Comparison of ENCODE assay signal across 8 cellular contexts in the genomic region with DNA sequence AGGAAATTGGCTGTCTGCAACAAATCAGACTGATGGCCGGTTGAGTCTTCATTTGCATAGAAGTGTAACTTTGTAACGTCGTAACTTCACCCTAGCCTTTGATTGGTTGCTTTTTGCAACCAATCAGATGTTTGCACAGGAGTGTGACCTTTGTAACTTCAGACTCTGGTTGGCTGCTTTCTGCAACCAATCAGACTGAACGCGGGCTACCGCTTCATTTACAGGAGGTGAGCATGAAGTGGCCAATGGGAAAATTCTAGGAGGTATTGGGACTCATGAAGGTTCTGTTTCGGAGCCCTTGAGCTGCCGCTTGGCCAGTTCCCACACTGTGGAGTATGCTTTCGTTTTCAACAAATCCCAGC. TPM values are rescaled to one million over a fixed set of nuclear protein-coding genes. Genes with fewer than 3 reads are reported as not detected.
A peak's percentile ranks its signal among the peaks of the same experiment; 100 is the strongest.
DNase-seq lines count a peak whose midpoint lies in the region; FAIRE-seq and TF ChIP-seq lines count a peak whose summit lies in the region.

No MANE protein-coding gene starts in this region.

- peak; percentile 92 for FAIRE-seq in H54 (lab: Jason Lieb, UNC)

- H3K9ac ChIP-seq in mammary epithelial cell (ENCODE audit: insufficient read depth, low read length) (no peak overlapping the region), skeletal muscle tissue (ENCODE audit: low read depth in 1 of 3, low read length in 3 of 3) (peak overlapping the region; percentile 75 to 82 (median 81))

- peak overlapping the region; percentile 95 to 99 (median 97) for H3K4me3 Mint-ChIP-seq in immature natural killer cell

- peak overlapping the region; percentile 83 for H3K4me2 ChIP-seq in mammary epithelial cell (ENCODE audit: insufficient read depth, low read depth, low read length)

- H3K36me3 ChIP-seq in mammary epithelial cell (ENCODE audit: insufficient read depth, low read length), result no peaks in the 10 kb centered on the region
- H3K36me3 ChIP-seq in skeletal muscle tissue (ENCODE audit: control insufficient read depth in 3 of 3, insufficient read depth in 3 of 3, low read length in 3 of 3), result peaks cover 2 to 5% (median 5%) of the 10 kb centered on the region in 3 donors

- in situ Hi-C loops in SK-MEL-5 (cut with HindIII; ENCODE audit: low pct_unique_long_range_greater_than_20kb, low sequenced_read_pairs) (no loop called here), mammary epithelial cell (cut with MboI; ENCODE audit: low sequenced_read_pairs in 2 of 2) (no loop called here)

- peaks cover 10 to 14% (median 11%) of the 10 kb centered on the region in 3 donors for H3K27me3 Mint-ChIP-seq in immature natural killer cell (ENCODE audit: low read depth in 3 of 3)

- H3K9me3 ChIP-seq in mammary epithelial cell (replicated peaks; ENCODE audit: insufficient read depth, low read length), result peaks cover 23% of the 10 kb centered on the region
- peaks cover 6 to 10% (median 8%) of the 10 kb centered on the region in 3 donors for H3K9me3 ChIP-seq in skeletal muscle tissue (ENCODE audit: control insufficient read depth in 3 of 3, low read length in 3 of 3)

- no peak for TF ChIP-seq POLR2A in H54 (IDR thresholded peaks at IDR 0.05; ENCODE audit: low read depth, low read length)

- peaks cover 33 to 50% of the 10 kb centered on the region in 2 donors for H3K4me1 Mint-ChIP-seq in immature natural killer cell

- BruUV-seq in mammary epithelial cell (replicated peaks; lab: Mats Ljungman, UMichigan), result no TSS peak

- POLR2A ChIA-PET in GM10248 (lab: Yijun Ruan, JAX), result no interaction called here

- peak overlapping the region; percentile 98 for H2AFZ ChIP-seq in mammary epithelial cell (ENCODE audit: low read depth, low read length)

- H3K9me3 Mint-ChIP-seq in immature natural killer cell, result peaks cover 1 to 25% (median 6%) of the 10 kb centered on the region in 6 donors

- 2% methylated on average over 5 of the region's 9 CpGs for WGBS in mammary epithelial cell (ENCODE audit: low coverage, missing lambda C conversion rate)

- no peaks in the 10 kb centered on the region for H4K20me1 ChIP-seq in mammary epithelial cell (ENCODE audit: insufficient read depth, low read length)

- H3K27ac Mint-ChIP-seq in immature natural killer cell, result peak overlapping the region; percentile 96 to 99 (median 97)

- H3K4me1 ChIP-seq in mammary epithelial cell (ENCODE audit: insufficient read depth, low read length) (no peaks in the 10 kb centered on the region), skeletal muscle tissue (ENCODE audit: control insufficient read depth in 3 of 3, insufficient read depth in 3 of 3, low read length in 3 of 3) (peaks cover 4 to 10% (median 7%) of the 10 kb centered on the region in 3 donors)

- intact Hi-C loops in mammary epithelial cell (cut with micrococcal nuclease), result loop anchor here (10.0 kb wide), 1 partner anchor 191 kb away; no protein-coding TSS in a partner anchor

- dilution Hi-C loops in mammary epithelial cell (cut with HindIII; ENCODE audit: low sequenced_read_pairs), result no loop called here

- H3K4me3 ChIP-seq in LNCaP clone FGC (ENCODE audit: low read depth, low read length) (peak overlapping the region; percentile 97), mammary epithelial cell (replicated peaks in 1 of 3; ENCODE audit: insufficient read depth in 1 of 3, low read depth in 2 of 3, low read length in 3 of 3) (peak overlapping the region; percentile 67 to 82 (median 72)), skeletal muscle tissue (ENCODE audit: low read length in 3 of 3) (peak overlapping the region; percentile 81 to 89 (median 83))

- peaks cover 9% of the 10 kb centered on the region for H3K79me2 ChIP-seq in mammary epithelial cell (ENCODE audit: insufficient read depth, low read length)

- H3K27me3 ChIP-seq in mammary epithelial cell (ENCODE audit: insufficient read depth, low read length), result no peaks in the 10 kb centered on the region
- no peaks in the 10 kb centered on the region for H3K27me3 ChIP-seq in skeletal muscle tissue (ENCODE audit: control insufficient read depth in 3 of 3, insufficient read depth in 3 of 3, low read length in 3 of 3)

- CTCF ChIA-PET in GM10248 (lab: Yijun Ruan, JAX) (interaction anchor here (0.8 to 1.2 kb wide), 2 partner anchors 10 to 12 kb away, joined by 3 to 8 read pairs; no protein-coding TSS in a partner anchor), mammary epithelial cell (lab: Charles Lee; ENCODE audit: low non-redundant PET) (no interaction called here)

- peak; percentile 31 for DNase-seq in GM10248 (ENCODE audit: extremely low spot score)
- DNase-seq in H54 (ENCODE audit: insufficient read length, low spot score), result peak; percentile 38
- peak; percentile 80 for DNase-seq in LNCaP clone FGC (ENCODE audit: low read depth)
- peak; percentile 86 for DNase-seq in SK-MEL-5 (ENCODE audit: low read depth, low spot score)
- DNase-seq in mammary epithelial cell, result peak; percentile 69
- peak in 1 of 3 donors; percentile 79 for DNase-seq in immature natural killer cell
- no peak for DNase-seq in glomerular visceral epithelial cell (ENCODE audit: extremely low spot score)

- peak overlapping the region; percentile 38 for H3K27ac ChIP-seq in mammary epithelial cell (ENCODE audit: insufficient read depth, low read depth, low read length)
- H3K27ac ChIP-seq in skeletal muscle tissue (ENCODE audit: low read depth, low read length), result peak overlapping the region; percentile 73

- TF ChIP-seq CTCF in GM10248 (IDR thresholded peaks at IDR 0.05; ENCODE audit: control extremely low read depth, extremely low read depth, low read depth, missing control alignments) (no peak), LNCaP clone FGC (IDR thresholded peaks at IDR 0.05; ENCODE audit: control insufficient read depth, extremely low read depth, insufficient read depth) (no peak), mammary epithelial cell (conservative IDR thresholded peaks at IDR 0.05 in 1 of 2, IDR thresholded peaks at IDR 0.05 in 1 of 2; ENCODE audit: extremely low read depth in 1 of 2, insufficient read depth in 1 of 2, low read depth in 1 of 2, low read length in 2 of 2) (no peak)

- H3K36me3 Mint-ChIP-seq in immature natural killer cell, result peaks cover 18 to 19% (median 18%) of the 10 kb centered on the region in 3 donors

RNA-seq across cellular contexts. Expression of a gene that starts 0.4 kb away (rescaled TPM):
- total RNA-seq in SK-MEL-5 (2014; rRNA removed; shearing (Covaris generic)), result 16.3 and 18.8 TPM in 2 replicates
- 10.7 and 19.6 TPM in 2 replicates for polyA plus RNA-seq in SK-MEL-5 (2015; cell fraction: cytosol; rRNA removed)
- 49.3 and 50.5 TPM in 2 replicates for polyA plus RNA-seq in SK-MEL-5 (2015; cell fraction: nucleus; rRNA removed)
- 10 to 100 TPM in 1 of 2 donors, 1 to 10 TPM in 1; 7.6 to 12.8 TPM for total RNA-seq in mammary epithelial cell
- polyA plus RNA-seq in mammary epithelial cell, result 5.2 TPM
- 2.5 TPM for polyA minus RNA-seq in mammary epithelial cell
- 10 to 100 TPM; 12.3 to 26.4 (median 16.4) TPM for polyA plus RNA-seq in immature natural killer cell
- total RNA-seq in skeletal muscle tissue, result 12.5 TPM

RNA-seq across cellular contexts. Expression of a gene that starts 13.9 kb away (rescaled TPM):
- total RNA-seq in SK-MEL-5 (2014; rRNA removed; shearing (Covaris generic)), result 4.2 and 5.6 TPM in 2 replicates
- 2.6 and 3.1 TPM in 2 replicates for polyA plus RNA-seq in SK-MEL-5 (2015; cell fraction: cytosol; rRNA removed)
- polyA plus RNA-seq in SK-MEL-5 (2015; cell fraction: nucleus; rRNA removed), result 4.5 and 6.9 TPM in 2 replicates
- total RNA-seq in mammary epithelial cell (10 to 100 TPM; 11.6 to 69.2 TPM), skeletal muscle tissue (3.7 TPM)
- polyA plus RNA-seq in mammary epithelial cell (2.8 TPM), immature natural killer cell (10 to 100 TPM in 2 of 3 donors, 1 to 10 TPM in 1; 8.1 to 11.0 (median 10.9) TPM)
- polyA minus RNA-seq in mammary epithelial cell, result 10.1 TPM

RNA-seq across cellular contexts. Expression of a gene that starts 39.3 kb away (rescaled TPM):
- total RNA-seq in SK-MEL-5 (2014; rRNA removed; shearing (Covaris generic)), result 1.2 and 2.5 TPM in 2 replicates
- polyA plus RNA-seq in SK-MEL-5 (2015; cell fraction: cytosol; rRNA removed), result 0.32 and 0.60 TPM in 2 replicates
- polyA plus RNA-seq in SK-MEL-5 (2015; cell fraction: nucleus; rRNA removed), result 1.3 and 3.2 TPM in 2 replicates
- 1 to 10 TPM; 1.0 to 1.2 TPM for total RNA-seq in mammary epithelial cell
- 0.54 TPM for polyA plus RNA-seq in mammary epithelial cell
- not detected for polyA minus RNA-seq in mammary epithelial cell
- polyA plus RNA-seq in immature natural killer cell, result under 1 TPM in 1 of 3 donors, not detected in 2; 0.52 TPM
- total RNA-seq in skeletal muscle tissue, result 4.2 TPM
